In the genomic region with DNA sequence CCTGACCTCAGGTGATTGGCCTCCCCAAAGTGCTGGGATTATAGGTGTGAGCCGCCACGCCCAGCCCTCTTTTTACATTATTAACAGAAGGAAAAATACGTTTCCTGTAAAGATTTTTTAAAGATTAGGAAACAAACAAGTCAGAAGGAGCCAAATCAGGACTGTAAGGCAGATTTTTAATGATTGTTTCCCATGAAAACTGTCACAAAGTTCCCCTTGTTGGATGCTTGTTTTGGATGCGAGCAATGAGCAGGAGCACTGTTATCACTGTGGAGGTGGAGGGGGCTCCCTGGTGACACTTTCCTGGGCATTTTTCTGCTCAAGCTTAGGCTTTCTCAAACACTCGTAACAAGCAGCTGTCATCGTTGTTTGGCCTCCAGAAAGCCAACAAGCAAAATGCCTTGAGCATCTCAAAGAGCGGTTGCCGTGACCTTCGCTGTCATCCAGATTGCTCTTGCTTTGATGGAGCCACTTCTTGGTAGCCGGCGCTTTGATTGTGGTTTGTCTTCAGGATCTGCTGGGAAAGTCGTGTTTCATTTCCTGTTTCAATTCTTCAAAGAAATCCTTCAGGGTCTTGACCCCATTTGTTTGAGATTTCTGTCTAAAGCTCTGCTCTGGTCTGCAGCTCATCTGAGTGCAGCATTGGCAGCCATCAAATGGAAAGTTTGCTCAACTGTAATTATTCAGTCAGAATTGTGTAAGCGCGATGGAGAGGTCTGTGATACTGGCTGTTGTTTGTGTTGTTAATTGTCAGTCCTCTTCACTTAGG, we compare ENCODE assay signal across 1 cellular context.
A peak's percentile ranks its signal among the peaks of the same experiment; 100 is the strongest.
TF ChIP-seq lines count a peak whose summit lies in the region.

No MANE protein-coding gene starts in this region.

TF ChIP-seq in HepG2, 621 proteins besides CTCF, POLR2A, EP300 and RAD21 (continued from another document and continues in another):
- TF ChIP-seq ARHGAP35 (CRISPR knock-in tag; IDR thresholded peaks at IDR 0.05; ENCODE audit: borderline replicate concordance) (no peak), ZNF124 (CRISPR knock-in tag; IDR thresholded peaks at IDR 0.05) (no peak), ZNF589 (CRISPR knock-in tag; conservative IDR thresholded peaks at IDR 0.05) (no peak), RFXANK (CRISPR knock-in tag; IDR thresholded peaks at IDR 0.05) (no peak; the same call in 1 of the 2 replicates), CHD2 (IDR thresholded peaks at IDR 0.05; ENCODE audit: low read depth, low read length) (no peak), ZNF614 (CRISPR knock-in tag; IDR thresholded peaks at IDR 0.05; ENCODE audit: borderline replicate concordance) (peak; percentile 53; the same call in 1 of the 2 replicates), SETDB1 (CRISPR knock-in tag; IDR thresholded peaks at IDR 0.05; ENCODE audit: borderline replicate concordance) (no peak), NCOA5 (CRISPR knock-in tag; IDR thresholded peaks at IDR 0.05) (no peak), PHB2 (IDR thresholded peaks at IDR 0.05; ENCODE audit: partially characterized antibody) (no peak), NR3C1 (CRISPR knock-in tag; IDR thresholded peaks at IDR 0.05) (no peak), PCBP1 (IDR thresholded peaks at IDR 0.05; ENCODE audit: borderline replicate concordance, low read depth, low read length) (no peak), ELF1 (CRISPR knock-in tag; IDR thresholded peaks at IDR 0.05) (no peak), PAX8 (CRISPR knock-in tag; IDR thresholded peaks at IDR 0.05; ENCODE audit: borderline replicate concordance) (no peak), HDAC6 (IDR thresholded peaks at IDR 0.05; ENCODE audit: low read depth, low read length) (no peak), FOXK2 (IDR thresholded peaks at IDR 0.05) (no peak), ZNF501 (CRISPR knock-in tag; IDR thresholded peaks at IDR 0.05) (no peak), ZNF691 (CRISPR knock-in tag; IDR thresholded peaks at IDR 0.05; ENCODE audit: borderline replicate concordance, low read depth) (peak; percentile 58; the same call in 1 of the 2 replicates), SCMH1 (CRISPR knock-in tag; IDR thresholded peaks at IDR 0.05; ENCODE audit: borderline replicate concordance) (no peak), HNF4G (IDR thresholded peaks at IDR 0.05; ENCODE audit: borderline replicate concordance, low read depth, low read length) (peak; percentile 42; the same call in 1 of the 2 replicates), HNF4G (CRISPR knock-in tag; IDR thresholded peaks at IDR 0.05; ENCODE audit: borderline replicate concordance, low read depth) (no peak), POLR2AphosphoS5 (IDR thresholded peaks at IDR 0.05; ENCODE audit: low read depth, low read length) (no peak), CEBPG (CRISPR knock-in tag; IDR thresholded peaks at IDR 0.05) (peak; percentile 88), HMG20B (CRISPR knock-in tag; conservative IDR thresholded peaks at IDR 0.05) (peak; percentile 93), SIN3B (IDR thresholded peaks at IDR 0.05; ENCODE audit: low read length) (no peak), SOX13 (IDR thresholded peaks at IDR 0.05) (peak; percentile 77; the same call in 1 of the 2 replicates), SOX13 (CRISPR knock-in tag; conservative IDR thresholded peaks at IDR 0.05 in 1 of 2, IDR thresholded peaks at IDR 0.05 in 1 of 2) (peak; percentile 25 to 96; a peak in 2 of 4 replicates), NFIB (CRISPR knock-in tag; IDR thresholded peaks at IDR 0.05; ENCODE audit: borderline replicate concordance) (no peak), HDAC2 (CRISPR knock-in tag; IDR thresholded peaks at IDR 0.05) (peak; percentile 88), ZBTB7A (CRISPR knock-in tag; IDR thresholded peaks at IDR 0.05) (no peak), PAXIP1 (CRISPR knock-in tag; conservative IDR thresholded peaks at IDR 0.05) (peak; percentile 70), ETV5 (CRISPR knock-in tag; IDR thresholded peaks at IDR 0.05; ENCODE audit: borderline replicate concordance) (peak; percentile 94), NFKBIZ (CRISPR knock-in tag; IDR thresholded peaks at IDR 0.05) (peak; percentile 83; the same call in 1 of the 2 replicates), NFIC (IDR thresholded peaks at IDR 0.05; ENCODE audit: low read length) (peak; percentile 91), ARNT2 (CRISPR knock-in tag; IDR thresholded peaks at IDR 0.05; ENCODE audit: low read depth) (no peak; the same call in 1 of the 2 replicates), ZKSCAN8 (CRISPR knock-in tag; IDR thresholded peaks at IDR 0.05; ENCODE audit: borderline replicate concordance) (0 out of 2 replicates have a peak, but pooled peaks have one; percentile 45), ZBTB33 (CRISPR knock-in tag; IDR thresholded peaks at IDR 0.05) (peak; percentile 70), ZFAT (CRISPR knock-in tag; conservative IDR thresholded peaks at IDR 0.05) (no peak), SIX1 (CRISPR knock-in tag; IDR thresholded peaks at IDR 0.05; ENCODE audit: borderline replicate concordance) (no peak), ZNF766 (CRISPR knock-in tag; IDR thresholded peaks at IDR 0.05; ENCODE audit: borderline replicate concordance) (no peak), ZNF773 (CRISPR knock-in tag; IDR thresholded peaks at IDR 0.05; ENCODE audit: borderline replicate concordance) (no peak), ZNF10 (CRISPR knock-in tag; IDR thresholded peaks at IDR 0.05; ENCODE audit: borderline replicate concordance, low read depth) (no peak), RARG (CRISPR knock-in tag; IDR thresholded peaks at IDR 0.05; ENCODE audit: low read depth) (no peak), ZNF280B (CRISPR knock-in tag; IDR thresholded peaks at IDR 0.05; ENCODE audit: borderline replicate concordance) (no peak), RFX1 (IDR thresholded peaks at IDR 0.05) (no peak), TMF1 (CRISPR knock-in tag; IDR thresholded peaks at IDR 0.05; ENCODE audit: low read depth) (no peak), FLYWCH1 (CRISPR knock-in tag; IDR thresholded peaks at IDR 0.05) (no peak), ZSCAN22 (CRISPR knock-in tag; IDR thresholded peaks at IDR 0.05) (no peak), ZNF251 (CRISPR knock-in tag; IDR thresholded peaks at IDR 0.05) (no peak), KLF13 (CRISPR knock-in tag; IDR thresholded peaks at IDR 0.05) (no peak), JUN (CRISPR knock-in tag; IDR thresholded peaks at IDR 0.05) (no peak), ZNF382 (CRISPR knock-in tag; IDR thresholded peaks at IDR 0.05; ENCODE audit: borderline replicate concordance) (no peak), ZNF770 (CRISPR knock-in tag; IDR thresholded peaks at IDR 0.05) (no peak; the same call in 1 of the 2 replicates), MED8 (CRISPR knock-in tag; IDR thresholded peaks at IDR 0.05; ENCODE audit: insufficient replicate concordance) (no peak)
- TF ChIP-seq, protein P1, sequence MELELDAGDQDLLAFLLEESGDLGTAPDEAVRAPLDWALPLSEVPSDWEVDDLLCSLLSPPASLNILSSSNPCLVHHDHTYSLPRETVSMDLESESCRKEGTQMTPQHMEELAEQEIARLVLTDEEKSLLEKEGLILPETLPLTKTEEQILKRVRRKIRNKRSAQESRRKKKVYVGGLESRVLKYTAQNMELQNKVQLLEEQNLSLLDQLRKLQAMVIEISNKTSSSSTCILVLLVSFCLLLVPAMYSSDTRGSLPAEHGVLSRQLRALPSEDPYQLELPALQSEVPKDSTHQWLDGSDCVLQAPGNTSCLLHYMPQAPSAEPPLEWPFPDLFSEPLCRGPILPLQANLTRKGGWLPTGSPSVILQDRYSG (CRISPR knock-in tag; IDR thresholded peaks at IDR 0.05): no peak
- TF ChIP-seq, protein P2, sequence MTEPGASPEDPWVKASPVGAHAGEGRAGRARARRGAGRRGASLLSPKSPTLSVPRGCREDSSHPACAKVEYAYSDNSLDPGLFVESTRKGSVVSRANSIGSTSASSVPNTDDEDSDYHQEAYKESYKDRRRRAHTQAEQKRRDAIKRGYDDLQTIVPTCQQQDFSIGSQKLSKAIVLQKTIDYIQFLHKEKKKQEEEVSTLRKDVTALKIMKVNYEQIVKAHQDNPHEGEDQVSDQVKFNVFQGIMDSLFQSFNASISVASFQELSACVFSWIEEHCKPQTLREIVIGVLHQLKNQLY (CRISPR knock-in tag; IDR thresholded peaks at IDR 0.05): peak; percentile 51; the same call in 1 of the 2 replicates
- TF ChIP-seq, protein P3, sequence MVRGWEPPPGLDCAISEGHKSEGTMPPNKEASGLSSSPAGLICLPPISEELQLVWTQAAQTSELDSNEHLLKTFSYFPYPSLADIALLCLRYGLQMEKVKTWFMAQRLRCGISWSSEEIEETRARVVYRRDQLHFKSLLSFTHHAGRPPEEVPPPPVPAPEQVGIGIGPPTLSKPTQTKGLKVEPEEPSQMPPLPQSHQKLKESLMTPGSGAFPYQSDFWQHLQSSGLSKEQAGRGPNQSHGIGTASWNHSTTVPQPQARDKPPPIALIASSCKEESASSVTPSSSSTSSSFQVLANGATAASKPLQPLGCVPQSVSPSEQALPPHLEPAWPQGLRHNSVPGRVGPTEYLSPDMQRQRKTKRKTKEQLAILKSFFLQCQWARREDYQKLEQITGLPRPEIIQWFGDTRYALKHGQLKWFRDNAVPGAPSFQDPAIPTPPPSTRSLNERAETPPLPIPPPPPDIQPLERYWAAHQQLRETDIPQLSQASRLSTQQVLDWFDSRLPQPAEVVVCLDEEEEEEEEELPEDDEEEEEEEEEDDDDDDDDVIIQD (CRISPR knock-in tag; IDR thresholded peaks at IDR 0.05; ENCODE audit: low read depth): no peak
- TF ChIP-seq, protein P4, sequence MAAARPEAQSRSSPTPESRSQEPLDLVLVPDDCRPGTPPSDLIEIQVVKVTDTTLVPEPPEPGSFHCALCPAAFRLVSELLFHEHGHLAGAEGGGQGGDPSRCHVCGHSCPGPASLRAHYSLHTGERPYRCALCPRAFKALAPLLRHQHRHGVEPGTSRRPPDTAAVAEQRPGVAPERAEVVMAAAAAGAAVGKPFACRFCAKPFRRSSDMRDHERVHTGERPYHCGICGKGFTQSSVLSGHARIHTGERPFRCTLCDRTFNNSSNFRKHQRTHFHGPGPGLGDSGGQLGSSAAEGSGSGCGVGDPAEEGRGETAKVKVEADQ (CRISPR knock-in tag; IDR thresholded peaks at IDR 0.05; ENCODE audit: borderline replicate concordance): no peak
